In the genomic region with DNA sequence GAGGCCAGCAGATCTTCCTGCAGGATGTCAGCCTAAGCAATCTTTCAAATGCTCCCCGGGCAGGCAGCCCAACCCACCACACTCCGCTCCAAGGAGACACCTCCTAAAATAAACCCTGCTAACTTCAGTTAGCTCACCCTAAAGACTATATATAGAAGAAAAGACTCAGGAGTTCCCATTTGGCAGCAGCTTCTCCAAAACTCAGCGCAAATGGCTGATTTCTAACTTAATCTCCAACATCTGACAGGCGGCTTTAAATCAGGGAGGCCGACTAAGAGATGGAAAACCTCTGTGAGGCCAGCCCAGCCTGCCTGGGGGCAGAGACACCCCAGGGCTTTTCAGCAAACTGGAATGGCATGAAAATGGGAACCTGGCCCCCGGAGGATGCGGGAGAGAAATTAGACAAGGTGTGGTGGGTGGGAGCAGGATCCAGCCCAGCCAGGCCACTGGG, we compare ENCODE assay signal across 9 cellular contexts.
DNase-seq lines count a peak whose midpoint lies in the region; ATAC-seq and TF ChIP-seq lines count a peak whose summit lies in the region.
"Had no signal": no experiment of that assay in that cellular context is flagged by ENCODE, and none has a peak within 500 bp of the region (broad histone marks: within the 10 kb centered on the region; RNA-seq: fewer than 3 reads in every experiment).

No MANE protein-coding gene starts in this region.

- peaks cover 54% of the 10 kb centered on the region for H3K4me1 Mint-ChIP-seq in GM23338

- no peaks in the 10 kb centered on the region for H3K9me3 ChIP-seq in ascending aorta
- no peaks in the 10 kb centered on the region for H3K9me3 ChIP-seq in smooth muscle cell (replicated peaks; ENCODE audit: low read depth)

- H3K27ac ChIP-seq in GM23338 (ENCODE audit: low read depth): peak overlapping the region; percentile 80
- peak overlapping the region; percentile 71 to 74 for H3K27ac ChIP-seq in ascending aorta
- peak overlapping the region; percentile 5 for H3K27ac ChIP-seq in smooth muscle cell (ENCODE audit: low read depth)

- no peaks in the 10 kb centered on the region for H3K27me3 ChIP-seq in GM23338 (ENCODE audit: insufficient read depth)
- H3K27me3 ChIP-seq in ascending aorta: no peaks in the 10 kb centered on the region
- H3K27me3 ChIP-seq in smooth muscle cell (ENCODE audit: low read depth): no peaks in the 10 kb centered on the region

- H3K27me3 Mint-ChIP-seq in GM23338 (ENCODE audit: insufficient read depth, low read depth, poor library complexity): peaks cover 9% of the 10 kb centered on the region

- no peak overlapping the region for H3K4me3 Mint-ChIP-seq in GM23338

- H4K20me1 ChIP-seq in GM23338 (replicated peaks; ENCODE audit: insufficient read depth) (no peaks in the 10 kb centered on the region), smooth muscle cell (ENCODE audit: low read depth) (peaks cover 96% of the 10 kb centered on the region)

- H3K36me3 ChIP-seq in GM23338 (ENCODE audit: insufficient read depth) (no peaks in the 10 kb centered on the region), ascending aorta (no peaks in the 10 kb centered on the region), smooth muscle cell (ENCODE audit: low read depth) (no peaks in the 10 kb centered on the region)

- H3K4me1 ChIP-seq in GM23338 (ENCODE audit: insufficient read depth) (peaks cover 57% of the 10 kb centered on the region), ascending aorta (peaks cover 0 to 23% of the 10 kb centered on the region in 2 donors), smooth muscle cell (ENCODE audit: low read depth) (peaks cover 44% of the 10 kb centered on the region)

- 0 out of 2 replicates have a peak, but pooled peaks cover 3% of the 10 kb centered on the region for H3F3A ChIP-seq in GM23338 (replicated peaks; ENCODE audit: low read depth)
- peaks cover 17% of the 10 kb centered on the region for H3F3A ChIP-seq in smooth muscle cell (ENCODE audit: low read depth)

- DNase-seq in GM23338 (ENCODE audit: low spot score) (no peak), ascending aorta (ENCODE audit: low spot score in 2 of 2) (no peak), islet precursor cell (peak; percentile 82), smooth muscle cell (lab: John Stamatoyannopoulos, UW; ENCODE audit: unreplicated experiment) (no peak), HuH-7.5 (ENCODE audit: low spot score) (no peak), NCI-H1930 (lab: John Stamatoyannopoulos, UW) (no peak), cerebellum (ENCODE audit: low spot score) (no peak)
- no peak for DNase-seq in activated naive CD4-positive, alpha-beta T cell treated with anti-CD3 and anti-CD28 coated beads, Interleukin-2, amount 50 U/mL, for 72 hours (ENCODE audit: low spot score in 2 of 2)
- DNase-seq: kidney had no signal

- H2AFZ ChIP-seq in GM23338 (no peak overlapping the region), smooth muscle cell (ENCODE audit: low read depth) (no peak overlapping the region)

- H3K79me2 ChIP-seq in GM23338 (replicated peaks; ENCODE audit: insufficient read depth): peaks cover 71% of the 10 kb centered on the region
- H3K79me2 ChIP-seq in smooth muscle cell (ENCODE audit: low read depth): no peaks in the 10 kb centered on the region

- H3K27ac Mint-ChIP-seq in GM23338: peak overlapping the region; percentile 88
- H3K27ac Mint-ChIP-seq in activated naive CD4-positive, alpha-beta T cell treated with anti-CD3 and anti-CD28 coated beads, Interleukin-2, amount 50 U/mL, for 72 hours: no peak overlapping the region

- intact Hi-C loops in ascending aorta (cut with DNase I): loop anchor here (2.0 kb wide), 1 partner anchor 26 kb away; no protein-coding TSS in a partner anchor

- ATAC-seq in GM23338: peak; percentile 25; the same call in 2 of the 3 replicates
- ATAC-seq in activated naive CD4-positive, alpha-beta T cell treated with anti-CD3 and anti-CD28 coated beads, Interleukin-2, amount 50 U/mL, for 72 hours: no peak

- no peaks in the 10 kb centered on the region for H3K9me2 ChIP-seq in GM23338 (ENCODE audit: insufficient read depth)

- H3K36me3 Mint-ChIP-seq in GM23338 (ENCODE audit: low read depth): no peaks in the 10 kb centered on the region
- H3K36me3 Mint-ChIP-seq in activated naive CD4-positive, alpha-beta T cell treated with anti-CD3 and anti-CD28 coated beads, Interleukin-2, amount 50 U/mL, for 72 hours: peaks cover 0 to 5% of the 10 kb centered on the region in 2 donors

- H3K4me3 ChIP-seq in GM23338 (no peak overlapping the region), ascending aorta (no peak overlapping the region), smooth muscle cell (no peak overlapping the region)

- H3K4me2 ChIP-seq in GM23338: peak overlapping the region; percentile 66
- H3K4me2 ChIP-seq in smooth muscle cell: peak overlapping the region; percentile 55

- no peak for TF ChIP-seq CTCF in GM23338 (conservative IDR thresholded peaks at IDR 0.05; ENCODE audit: low read depth in 2 of 2)
- no peak for TF ChIP-seq CTCF in ascending aorta (IDR thresholded peaks at IDR 0.05)
- TF ChIP-seq CTCF in smooth muscle cell (IDR thresholded peaks at IDR 0.05; ENCODE audit: borderline replicate concordance, insufficient read depth, poor library complexity, severe bottlenecking): no peak

- H3K9ac ChIP-seq in smooth muscle cell (ENCODE audit: low read depth): no peak overlapping the region

- no peaks in the 10 kb centered on the region for H3K9me3 Mint-ChIP-seq in GM23338
- no peaks in the 10 kb centered on the region for H3K9me3 Mint-ChIP-seq in activated naive CD4-positive, alpha-beta T cell treated with anti-CD3 and anti-CD28 coated beads, Interleukin-2, amount 50 U/mL, for 72 hours

- WGBS in smooth muscle cell (ENCODE audit: low lambda C conversion rate): 15% methylated on average over 7 of the region's 7 CpGs

TF ChIP-seq in GM23338, 12 proteins besides CTCF, POLR2A, EP300 and RAD21 (continues in another document):
- TF ChIP-seq JUNB (IDR thresholded peaks at IDR 0.05; ENCODE audit: unreplicated experiment) (no peak), POLR2AphosphoS5 (IDR thresholded peaks at IDR 0.05; ENCODE audit: low read depth) (no peak), CREB1 (CRISPR knock-in tag; IDR thresholded peaks at IDR 0.05; ENCODE audit: low read depth) (no peak), ZNF331 (CRISPR knock-in tag; IDR thresholded peaks at IDR 0.05; ENCODE audit: low read depth) (no peak), EZH2 (IDR thresholded peaks at IDR 0.05; ENCODE audit: low read depth, unreplicated experiment) (no peak), ZNF114 (CRISPR knock-in tag; IDR thresholded peaks at IDR 0.05) (no peak), NANOG (IDR thresholded peaks at IDR 0.05; ENCODE audit: borderline replicate concordance) (no peak), STAT1 (IDR thresholded peaks at IDR 0.05; ENCODE audit: unreplicated experiment) (no peak), EZH2phosphoT487 (IDR thresholded peaks at IDR 0.05; ENCODE audit: unreplicated experiment) (no peak)
- TF ChIP-seq, protein P1, sequence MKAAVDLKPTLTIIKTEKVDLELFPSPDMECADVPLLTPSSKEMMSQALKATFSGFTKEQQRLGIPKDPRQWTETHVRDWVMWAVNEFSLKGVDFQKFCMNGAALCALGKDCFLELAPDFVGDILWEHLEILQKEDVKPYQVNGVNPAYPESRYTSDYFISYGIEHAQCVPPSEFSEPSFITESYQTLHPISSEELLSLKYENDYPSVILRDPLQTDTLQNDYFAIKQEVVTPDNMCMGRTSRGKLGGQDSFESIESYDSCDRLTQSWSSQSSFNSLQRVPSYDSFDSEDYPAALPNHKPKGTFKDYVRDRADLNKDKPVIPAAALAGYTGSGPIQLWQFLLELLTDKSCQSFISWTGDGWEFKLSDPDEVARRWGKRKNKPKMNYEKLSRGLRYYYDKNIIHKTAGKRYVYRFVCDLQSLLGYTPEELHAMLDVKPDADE (IDR thresholded peaks at IDR 0.05): no peak
- TF ChIP-seq, protein P2, sequence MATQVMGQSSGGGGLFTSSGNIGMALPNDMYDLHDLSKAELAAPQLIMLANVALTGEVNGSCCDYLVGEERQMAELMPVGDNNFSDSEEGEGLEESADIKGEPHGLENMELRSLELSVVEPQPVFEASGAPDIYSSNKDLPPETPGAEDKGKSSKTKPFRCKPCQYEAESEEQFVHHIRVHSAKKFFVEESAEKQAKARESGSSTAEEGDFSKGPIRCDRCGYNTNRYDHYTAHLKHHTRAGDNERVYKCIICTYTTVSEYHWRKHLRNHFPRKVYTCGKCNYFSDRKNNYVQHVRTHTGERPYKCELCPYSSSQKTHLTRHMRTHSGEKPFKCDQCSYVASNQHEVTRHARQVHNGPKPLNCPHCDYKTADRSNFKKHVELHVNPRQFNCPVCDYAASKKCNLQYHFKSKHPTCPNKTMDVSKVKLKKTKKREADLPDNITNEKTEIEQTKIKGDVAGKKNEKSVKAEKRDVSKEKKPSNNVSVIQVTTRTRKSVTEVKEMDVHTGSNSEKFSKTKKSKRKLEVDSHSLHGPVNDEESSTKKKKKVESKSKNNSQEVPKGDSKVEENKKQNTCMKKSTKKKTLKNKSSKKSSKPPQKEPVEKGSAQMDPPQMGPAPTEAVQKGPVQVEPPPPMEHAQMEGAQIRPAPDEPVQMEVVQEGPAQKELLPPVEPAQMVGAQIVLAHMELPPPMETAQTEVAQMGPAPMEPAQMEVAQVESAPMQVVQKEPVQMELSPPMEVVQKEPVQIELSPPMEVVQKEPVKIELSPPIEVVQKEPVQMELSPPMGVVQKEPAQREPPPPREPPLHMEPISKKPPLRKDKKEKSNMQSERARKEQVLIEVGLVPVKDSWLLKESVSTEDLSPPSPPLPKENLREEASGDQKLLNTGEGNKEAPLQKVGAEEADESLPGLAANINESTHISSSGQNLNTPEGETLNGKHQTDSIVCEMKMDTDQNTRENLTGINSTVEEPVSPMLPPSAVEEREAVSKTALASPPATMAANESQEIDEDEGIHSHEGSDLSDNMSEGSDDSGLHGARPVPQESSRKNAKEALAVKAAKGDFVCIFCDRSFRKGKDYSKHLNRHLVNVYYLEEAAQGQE (IDR thresholded peaks at IDR 0.05; ENCODE audit: unreplicated experiment): no peak

Comparison
In these comparisons a context has a peak if more than half of its experiments do, and no peak if none do; other contexts are left out.
1. H3K27ac ChIP-seq: peak in every context shown above with its lines; median percentile 80 in GM23338; 72 in ascending aorta; 5 in smooth muscle cell.